ENCODE assay signal across 1 cellular context in the genomic region with DNA sequence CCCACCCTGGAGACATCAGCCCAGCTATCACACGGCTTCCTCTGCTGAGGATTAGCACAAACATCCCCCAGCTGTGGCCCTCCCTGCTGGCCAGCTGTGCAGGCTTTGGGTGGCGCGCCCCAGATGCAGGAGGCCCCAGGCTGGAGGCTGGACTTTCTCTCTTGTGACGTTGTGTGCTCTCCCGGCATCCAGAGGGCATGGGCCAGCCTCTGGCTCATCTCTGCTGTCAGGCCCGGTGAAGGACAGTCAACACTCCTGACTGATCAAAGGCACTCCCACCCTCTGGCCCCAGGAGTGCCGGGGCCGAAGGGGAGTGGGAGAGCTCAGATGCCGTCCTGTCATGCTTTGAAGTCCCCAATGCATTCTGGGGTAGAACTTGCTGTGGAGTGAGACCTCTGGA.
TF ChIP-seq lines count a peak whose summit lies in the region.

No MANE protein-coding gene starts in this region.

TF ChIP-seq in HepG2, 621 proteins besides CTCF, POLR2A, EP300 and RAD21 (continued from another document):
- TF ChIP-seq, protein P1, sequence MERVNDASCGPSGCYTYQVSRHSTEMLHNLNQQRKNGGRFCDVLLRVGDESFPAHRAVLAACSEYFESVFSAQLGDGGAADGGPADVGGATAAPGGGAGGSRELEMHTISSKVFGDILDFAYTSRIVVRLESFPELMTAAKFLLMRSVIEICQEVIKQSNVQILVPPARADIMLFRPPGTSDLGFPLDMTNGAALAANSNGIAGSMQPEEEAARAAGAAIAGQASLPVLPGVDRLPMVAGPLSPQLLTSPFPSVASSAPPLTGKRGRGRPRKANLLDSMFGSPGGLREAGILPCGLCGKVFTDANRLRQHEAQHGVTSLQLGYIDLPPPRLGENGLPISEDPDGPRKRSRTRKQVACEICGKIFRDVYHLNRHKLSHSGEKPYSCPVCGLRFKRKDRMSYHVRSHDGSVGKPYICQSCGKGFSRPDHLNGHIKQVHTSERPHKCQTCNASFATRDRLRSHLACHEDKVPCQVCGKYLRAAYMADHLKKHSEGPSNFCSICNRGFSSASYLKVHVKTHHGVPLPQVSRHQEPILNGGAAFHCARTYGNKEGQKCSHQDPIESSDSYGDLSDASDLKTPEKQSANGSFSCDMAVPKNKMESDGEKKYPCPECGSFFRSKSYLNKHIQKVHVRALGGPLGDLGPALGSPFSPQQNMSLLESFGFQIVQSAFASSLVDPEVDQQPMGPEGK (CRISPR knock-in tag; IDR thresholded peaks at IDR 0.05), result no peak
- TF ChIP-seq PAF1 (CRISPR knock-in tag; IDR thresholded peaks at IDR 0.05) (no peak), HNF1B (CRISPR knock-in tag; IDR thresholded peaks at IDR 0.05) (peak; percentile 81), MEIS2 (CRISPR knock-in tag; IDR thresholded peaks at IDR 0.05) (peak; percentile 69; the same call in 1 of the 2 replicates), NFE2L2 (IDR thresholded peaks at IDR 0.05; ENCODE audit: low read length) (no peak), ZBTB14 (CRISPR knock-in tag; IDR thresholded peaks at IDR 0.05) (no peak), KLF12 (CRISPR knock-in tag; IDR thresholded peaks at IDR 0.05; ENCODE audit: borderline replicate concordance) (no peak), ZSCAN30 (CRISPR knock-in tag; IDR thresholded peaks at IDR 0.05) (no peak), ZNF207 (IDR thresholded peaks at IDR 0.05; ENCODE audit: borderline replicate concordance) (no peak), ZNF251 (CRISPR knock-in tag; IDR thresholded peaks at IDR 0.05) (no peak), ZNF75D (CRISPR knock-in tag; IDR thresholded peaks at IDR 0.05; ENCODE audit: borderline replicate concordance) (no peak), ZSCAN9 (CRISPR knock-in tag; IDR thresholded peaks at IDR 0.05; ENCODE audit: borderline replicate concordance) (no peak), ZNF747 (CRISPR knock-in tag; IDR thresholded peaks at IDR 0.05; ENCODE audit: borderline replicate concordance) (no peak), ZKSCAN8 (CRISPR knock-in tag; IDR thresholded peaks at IDR 0.05; ENCODE audit: borderline replicate concordance) (no peak), JARID2 (CRISPR knock-in tag; IDR thresholded peaks at IDR 0.05; ENCODE audit: insufficient replicate concordance) (no peak), SPEN (CRISPR knock-in tag; IDR thresholded peaks at IDR 0.05; ENCODE audit: low read depth) (peak; percentile 47; the same call in 1 of the 2 replicates), UBTF (CRISPR knock-in tag; IDR thresholded peaks at IDR 0.05) (no peak; the same call in 1 of the 2 replicates), ZNF577 (CRISPR knock-in tag; IDR thresholded peaks at IDR 0.05; ENCODE audit: borderline replicate concordance, low read depth) (no peak), HNF4A (CRISPR knock-in tag; IDR thresholded peaks at IDR 0.05) (peak; percentile 35), SP5 (CRISPR knock-in tag; IDR thresholded peaks at IDR 0.05; ENCODE audit: borderline replicate concordance, low read depth) (peak; percentile 64; the same call in 1 of the 2 replicates), IRX3 (CRISPR knock-in tag; IDR thresholded peaks at IDR 0.05; ENCODE audit: borderline replicate concordance, low read depth) (no peak), NFRKB (IDR thresholded peaks at IDR 0.05) (no peak), ZNF644 (CRISPR knock-in tag; IDR thresholded peaks at IDR 0.05; ENCODE audit: low read depth) (0 out of 2 replicates have a peak, but pooled peaks have one; percentile 23), ZC3H4 (CRISPR knock-in tag; IDR thresholded peaks at IDR 0.05; ENCODE audit: borderline replicate concordance) (no peak), TBX3 (IDR thresholded peaks at IDR 0.05; ENCODE audit: borderline replicate concordance) (peak; percentile 50; the same call in 1 of the 2 replicates), SP4 (CRISPR knock-in tag; IDR thresholded peaks at IDR 0.05) (0 out of 2 replicates have a peak, but pooled peaks have one; percentile 21)
- TF ChIP-seq, protein P2, sequence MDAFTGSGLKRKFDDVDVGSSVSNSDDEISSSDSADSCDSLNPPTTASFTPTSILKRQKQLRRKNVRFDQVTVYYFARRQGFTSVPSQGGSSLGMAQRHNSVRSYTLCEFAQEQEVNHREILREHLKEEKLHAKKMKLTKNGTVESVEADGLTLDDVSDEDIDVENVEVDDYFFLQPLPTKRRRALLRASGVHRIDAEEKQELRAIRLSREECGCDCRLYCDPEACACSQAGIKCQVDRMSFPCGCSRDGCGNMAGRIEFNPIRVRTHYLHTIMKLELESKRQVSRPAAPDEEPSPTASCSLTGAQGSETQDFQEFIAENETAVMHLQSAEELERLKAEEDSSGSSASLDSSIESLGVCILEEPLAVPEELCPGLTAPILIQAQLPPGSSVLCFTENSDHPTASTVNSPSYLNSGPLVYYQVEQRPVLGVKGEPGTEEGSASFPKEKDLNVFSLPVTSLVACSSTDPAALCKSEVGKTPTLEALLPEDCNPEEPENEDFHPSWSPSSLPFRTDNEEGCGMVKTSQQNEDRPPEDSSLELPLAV (CRISPR knock-in tag; conservative IDR thresholded peaks at IDR 0.05; ENCODE audit: low read depth), result no peak
- TF ChIP-seq, protein P3, sequence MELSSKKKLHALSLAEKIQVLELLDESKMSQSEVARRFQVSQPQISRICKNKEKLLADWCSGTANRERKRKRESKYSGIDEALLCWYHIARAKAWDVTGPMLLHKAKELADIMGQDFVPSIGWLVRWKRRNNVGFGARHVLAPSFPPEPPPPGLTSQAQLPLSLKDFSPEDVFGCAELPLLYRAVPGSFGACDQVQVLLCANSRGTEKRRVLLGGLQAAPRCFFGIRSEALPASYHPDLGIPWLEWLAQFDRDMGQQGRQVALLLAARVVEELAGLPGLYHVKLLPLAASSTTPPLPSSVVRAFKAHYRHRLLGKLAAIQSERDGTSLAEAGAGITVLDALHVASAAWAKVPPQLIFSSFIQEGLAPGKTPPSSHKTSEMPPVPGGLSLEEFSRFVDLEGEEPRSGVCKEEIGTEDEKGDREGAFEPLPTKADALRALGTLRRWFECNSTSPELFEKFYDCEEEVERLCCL (CRISPR knock-in tag; IDR thresholded peaks at IDR 0.05; ENCODE audit: borderline replicate concordance), result no peak
- TF ChIP-seq, protein P4, sequence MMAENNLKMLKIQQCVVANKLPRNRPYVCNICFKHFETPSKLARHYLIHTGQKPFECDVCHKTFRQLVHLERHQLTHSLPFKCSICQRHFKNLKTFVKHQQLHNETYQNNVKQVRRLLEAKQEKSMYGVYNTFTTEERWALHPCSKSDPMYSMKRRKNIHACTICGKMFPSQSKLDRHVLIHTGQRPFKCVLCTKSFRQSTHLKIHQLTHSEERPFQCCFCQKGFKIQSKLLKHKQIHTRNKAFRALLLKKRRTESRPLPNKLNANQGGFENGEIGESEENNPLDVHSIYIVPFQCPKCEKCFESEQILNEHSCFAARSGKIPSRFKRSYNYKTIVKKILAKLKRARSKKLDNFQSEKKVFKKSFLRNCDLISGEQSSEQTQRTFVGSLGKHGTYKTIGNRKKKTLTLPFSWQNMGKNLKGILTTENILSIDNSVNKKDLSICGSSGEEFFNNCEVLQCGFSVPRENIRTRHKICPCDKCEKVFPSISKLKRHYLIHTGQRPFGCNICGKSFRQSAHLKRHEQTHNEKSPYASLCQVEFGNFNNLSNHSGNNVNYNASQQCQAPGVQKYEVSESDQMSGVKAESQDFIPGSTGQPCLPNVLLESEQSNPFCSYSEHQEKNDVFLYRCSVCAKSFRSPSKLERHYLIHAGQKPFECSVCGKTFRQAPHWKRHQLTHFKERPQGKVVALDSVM (CRISPR knock-in tag; IDR thresholded peaks at IDR 0.05), result peak; percentile 79
- TF ChIP-seq, protein P5, sequence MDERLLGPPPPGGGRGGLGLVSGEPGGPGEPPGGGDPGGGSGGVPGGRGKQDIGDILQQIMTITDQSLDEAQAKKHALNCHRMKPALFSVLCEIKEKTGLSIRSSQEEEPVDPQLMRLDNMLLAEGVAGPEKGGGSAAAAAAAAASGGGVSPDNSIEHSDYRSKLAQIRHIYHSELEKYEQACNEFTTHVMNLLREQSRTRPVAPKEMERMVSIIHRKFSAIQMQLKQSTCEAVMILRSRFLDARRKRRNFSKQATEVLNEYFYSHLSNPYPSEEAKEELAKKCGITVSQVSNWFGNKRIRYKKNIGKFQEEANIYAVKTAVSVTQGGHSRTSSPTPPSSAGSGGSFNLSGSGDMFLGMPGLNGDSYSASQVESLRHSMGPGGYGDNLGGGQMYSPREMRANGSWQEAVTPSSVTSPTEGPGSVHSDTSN (CRISPR knock-in tag; IDR thresholded peaks at IDR 0.05), result 0 out of 2 replicates have a peak, but pooled peaks have one; percentile 30
